In genomic region chr2:32553829-32554432, GRCh38 we compare ENCODE assay signal across 8 cellular contexts.
A peak's percentile ranks its signal among the peaks of the same experiment; 100 is the strongest.
DNase-seq lines count a peak whose midpoint lies in the region; ATAC-seq and TF ChIP-seq lines count a peak whose summit lies in the region.

No MANE protein-coding gene starts in this region.

- no peaks in the 10 kb centered on the region for H3K9me3 ChIP-seq in adipocyte (ENCODE audit: control insufficient read depth, low read length)
- no peaks in the 10 kb centered on the region for H3K9me3 ChIP-seq in right cardiac atrium (ENCODE audit: control insufficient read depth, low read length)

- peak; percentile 88 for ATAC-seq in HG02610 (IDR thresholded peaks at IDR 0.05; ENCODE audit: unreplicated experiment)
- peak; percentile 74 to 77 for ATAC-seq in right cardiac atrium
- peak; percentile 61 for ATAC-seq in stimulated activated naive CD8-positive, alpha-beta T cell treated with anti-CD3 and anti-CD28 coated beads, Interleukin-15, amount 100 ng/mL, for 72 hours

- peak overlapping the region; percentile 10 for H3K9ac ChIP-seq in adipocyte (ENCODE audit: low read length)

- no peak overlapping the region for H3K27ac Mint-ChIP-seq in stimulated activated naive CD8-positive, alpha-beta T cell treated with anti-CD3 and anti-CD28 coated beads, Interleukin-15, amount 100 ng/mL, for 72 hours

- H3K4me1 Mint-ChIP-seq in stimulated activated naive CD8-positive, alpha-beta T cell treated with anti-CD3 and anti-CD28 coated beads, Interleukin-15, amount 100 ng/mL, for 72 hours, result no peaks in the 10 kb centered on the region

- no peak overlapping the region for H3K4me3 Mint-ChIP-seq in stimulated activated naive CD8-positive, alpha-beta T cell treated with anti-CD3 and anti-CD28 coated beads, Interleukin-15, amount 100 ng/mL, for 72 hours

- 67% methylated on average over 2 of the region's 2 CpGs for WGBS in right cardiac atrium

- H3K36me3 ChIP-seq in adipocyte (ENCODE audit: control insufficient read depth, insufficient read depth, low read length, severe bottlenecking), result peaks cover 20% of the 10 kb centered on the region

- no peaks in the 10 kb centered on the region for H3K9me3 Mint-ChIP-seq in stimulated activated naive CD8-positive, alpha-beta T cell treated with anti-CD3 and anti-CD28 coated beads, Interleukin-15, amount 100 ng/mL, for 72 hours

- H3K27ac ChIP-seq in right cardiac atrium (ENCODE audit: low read length), result no peak overlapping the region

- no peaks in the 10 kb centered on the region for H3K27me3 Mint-ChIP-seq in stimulated activated naive CD8-positive, alpha-beta T cell treated with anti-CD3 and anti-CD28 coated beads, Interleukin-15, amount 100 ng/mL, for 72 hours

- H3K4me3 ChIP-seq in GM12865 (ENCODE audit: low read depth, low read length), result no peak overlapping the region
- H3K4me3 ChIP-seq in adipocyte (ENCODE audit: low read length), result no peak overlapping the region
- no peak overlapping the region for H3K4me3 ChIP-seq in right cardiac atrium (ENCODE audit: low read length)

- in situ Hi-C loops in ACHN (cut with HindIII; ENCODE audit: low pct_ligation_motif_present, low pct_unique_long_range_greater_than_20kb, low sequenced_read_pairs), result no loop called here

- H3K27me3 ChIP-seq in adipocyte (replicated peaks; ENCODE audit: control insufficient read depth, insufficient read depth, low read length), result no peaks in the 10 kb centered on the region
- H3K27me3 ChIP-seq in right cardiac atrium (ENCODE audit: control insufficient read depth, insufficient read depth), result no peaks in the 10 kb centered on the region

- intact Hi-C loops in right cardiac atrium (cut with DNase I), result loop anchor here in 2 of 4 donors (10.0 kb wide), 2 partner anchors 221 to 481 kb away; no protein-coding TSS in a partner anchor

- peak; percentile 63 for TF ChIP-seq CTCF in GM12865 (IDR thresholded peaks at IDR 0.05; ENCODE audit: insufficient read depth, low read depth, low read length, missing control alignments)

- H3K4me1 ChIP-seq in adipocyte (ENCODE audit: control insufficient read depth, insufficient read depth, low read length), result peaks cover 13% of the 10 kb centered on the region
- no peaks in the 10 kb centered on the region for H3K4me1 ChIP-seq in right cardiac atrium (ENCODE audit: control insufficient read depth, insufficient read depth, low read length)

- DNase-seq in ACHN (peak; percentile 62), GM12865 (ENCODE audit: low read depth) (peak; percentile 73), NCI-H146 treated with DMSO at 0.1 percent for 48 hours (lab: John Stamatoyannopoulos, UW; ENCODE audit: unreplicated experiment) (peak; percentile 24), adipocyte (ENCODE audit: low read depth) (peak; percentile 77), right cardiac atrium (no peak)
- no peak for DNase-seq in stimulated activated naive CD8-positive, alpha-beta T cell treated with anti-CD3 and anti-CD28 coated beads, Interleukin-15, amount 100 ng/mL, for 72 hours
- no peak for DNase-seq in activated CD4-positive, CD25-positive, alpha-beta regulatory T cell treated with anti-CD3 and anti-CD28 coated beads, Interleukin-2, amount 50 U/mL, for 72 hours

Comparison
In these comparisons a context has a peak if more than half of its experiments do, and no peak if none do; other contexts are left out.
1. DNase-seq: peak in ACHN (single experiment), GM12865 (single experiment), NCI-H146 treated with DMSO at 0.1 percent for 48 hours (single experiment) and adipocyte (single experiment); none in right cardiac atrium (0 of 3), stimulated activated naive CD8-positive, alpha-beta T cell treated with anti-CD3 and anti-CD28 coated beads, Interleukin-15, amount 100 ng/mL, for 72 hours (0 of 2) and activated CD4-positive, CD25-positive, alpha-beta regulatory T cell treated with anti-CD3 and anti-CD28 coated beads, Interleukin-2, amount 50 U/mL, for 72 hours (single experiment).
2. Peak in every context shown above with its lines, with median percentiles within 50 percentile points of each other: ATAC-seq.